In the genomic region with DNA sequence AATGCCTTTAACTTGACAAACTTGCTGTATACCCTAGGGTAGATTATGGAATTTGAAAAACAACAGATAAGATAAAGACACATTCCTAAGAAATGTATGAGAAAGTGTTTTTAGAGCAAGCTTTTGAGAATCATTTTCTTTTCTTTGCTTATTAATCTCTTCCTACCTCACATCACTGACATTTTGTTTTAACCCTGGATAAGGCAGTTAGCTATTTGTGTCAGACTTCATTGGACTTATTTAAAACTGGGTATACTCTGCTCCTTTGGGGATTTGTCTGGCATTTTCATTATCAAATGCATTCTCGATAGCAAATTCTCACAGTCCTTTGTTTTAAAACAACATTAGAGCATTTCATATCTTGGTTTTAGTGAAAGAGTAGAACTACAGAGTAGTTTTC, we compare ENCODE assay signal across 19 cellular contexts. TPM values are rescaled to one million over a fixed set of nuclear protein-coding genes. Genes with fewer than 3 reads are reported as not detected.
DNase-seq lines count a peak whose midpoint lies in the region; ATAC-seq and TF ChIP-seq lines count a peak whose summit lies in the region.
"Had no signal": no experiment of that assay in that cellular context is flagged by ENCODE, and none has a peak within 500 bp of the region (broad histone marks: within the 10 kb centered on the region; RNA-seq: fewer than 3 reads in every experiment).

No MANE protein-coding gene starts in this region.

- peaks cover 14% of the 10 kb centered on the region for H3F3A ChIP-seq in SK-N-SH (replicated peaks; ENCODE audit: insufficient read depth)

- no peak for ATAC-seq in CD4-positive, alpha-beta T cell (ENCODE audit: poor library complexity)
- no peak for ATAC-seq in lower lobe of right lung
- ATAC-seq: activated CD4-positive, alpha-beta T cell treated with anti-CD3 and anti-CD28 coated beads for 36 hours; natural killer cell treated with Interleukin-12 subunit alpha and Interleukin-12 subunit beta and Interleukin-15 and Interleukin-18, amount 100 ng/mL, for 72 hours had no signal

- peaks cover 40% of the 10 kb centered on the region for H3K36me3 Mint-ChIP-seq in CD4-positive, alpha-beta T cell (ENCODE audit: low read depth)
- H3K36me3 Mint-ChIP-seq in nephron (ENCODE audit: low read depth) (peaks cover 20% of the 10 kb centered on the region), progenitor cell of endocrine pancreas (ENCODE audit: insufficient read depth) (peaks cover 7% of the 10 kb centered on the region)
- H3K36me3 Mint-ChIP-seq: natural killer cell treated with Interleukin-12 subunit alpha and Interleukin-12 subunit beta and Interleukin-15 and Interleukin-18, amount 100 ng/mL, for 72 hours had no signal

- no peaks in the 10 kb centered on the region for H3K9me3 Mint-ChIP-seq in CD4-positive, alpha-beta T cell
- H3K9me3 Mint-ChIP-seq in nephron = no peaks in the 10 kb centered on the region
- H3K9me3 Mint-ChIP-seq in progenitor cell of endocrine pancreas (ENCODE audit: low read depth) = peaks cover 3% of the 10 kb centered on the region
- H3K9me3 Mint-ChIP-seq: natural killer cell treated with Interleukin-12 subunit alpha and Interleukin-12 subunit beta and Interleukin-15 and Interleukin-18, amount 100 ng/mL, for 72 hours had no signal

- no peak overlapping the region for H3K4me3 Mint-ChIP-seq in CD4-positive, alpha-beta T cell
- H3K4me3 Mint-ChIP-seq in nephron = no peak overlapping the region
- no peak overlapping the region for H3K4me3 Mint-ChIP-seq in progenitor cell of endocrine pancreas (ENCODE audit: low read depth)
- H3K4me3 Mint-ChIP-seq: activated CD4-positive, alpha-beta T cell treated with anti-CD3 and anti-CD28 coated beads for 36 hours; activated naive CD8-positive, alpha-beta T cell treated with anti-CD3 and anti-CD28 coated beads for 36 hours; natural killer cell treated with Interleukin-12 subunit alpha and Interleukin-12 subunit beta and Interleukin-15 and Interleukin-18, amount 100 ng/mL, for 72 hours had no signal

- CTCF ChIA-PET in CD4-positive, alpha-beta T cell (lab: Charles Lee) = interaction anchor here (0.8 to 1.4 kb wide), 2 partner anchors 15 to 51 kb away, joined by 3 read pairs; no protein-coding TSS in a partner anchor
- CTCF ChIA-PET in SK-N-SH (lab: Yijun Ruan, JAX) = interaction anchor here (0.6 to 2.2 kb wide), 9 partner anchors 10 to 333 kb away, joined by 3 to 11 read pairs (median 3); no protein-coding TSS in a partner anchor

- peak overlapping the region; percentile 24 for H3K27ac Mint-ChIP-seq in CD4-positive, alpha-beta T cell
- H3K27ac Mint-ChIP-seq in nephron (peak overlapping the region; percentile 53 to 68 (median 64)), progenitor cell of endocrine pancreas (no peak overlapping the region)
- H3K27ac Mint-ChIP-seq: activated CD4-positive, alpha-beta T cell treated with anti-CD3 and anti-CD28 coated beads for 36 hours; activated naive CD8-positive, alpha-beta T cell treated with anti-CD3 and anti-CD28 coated beads for 36 hours had no signal

- H3K27me3 Mint-ChIP-seq in CD4-positive, alpha-beta T cell = no peaks in the 10 kb centered on the region
- no peaks in the 10 kb centered on the region for H3K27me3 Mint-ChIP-seq in nephron (ENCODE audit: low read depth)
- no peaks in the 10 kb centered on the region for H3K27me3 Mint-ChIP-seq in progenitor cell of endocrine pancreas
- H3K27me3 Mint-ChIP-seq: activated CD4-positive, alpha-beta T cell treated with anti-CD3 and anti-CD28 coated beads for 36 hours; activated naive CD8-positive, alpha-beta T cell treated with anti-CD3 and anti-CD28 coated beads for 36 hours; natural killer cell treated with Interleukin-12 subunit alpha and Interleukin-12 subunit beta and Interleukin-15 and Interleukin-18, amount 100 ng/mL, for 72 hours had no signal

- no peak overlapping the region for H3K9ac ChIP-seq in SK-N-SH
- H3K9ac ChIP-seq: parathyroid adenoma had no signal

- POLR2A ChIA-PET in CD4-positive, alpha-beta T cell (lab: Charles Lee) = interaction anchor here (1.4 to 1.6 kb wide), 3 partner anchors 13 to 81 kb away, joined by 4 to 6 read pairs (median 5); no protein-coding TSS in a partner anchor
- POLR2A ChIA-PET in SK-N-SH (lab: Yijun Ruan, JAX) = interaction anchor here (0.6 kb wide), 1 partner anchor 92 kb away, joined by 3 read pairs; no protein-coding TSS in a partner anchor

- H2AFZ ChIP-seq in SK-N-SH (ENCODE audit: low read depth) = peak overlapping the region; percentile 2; the same call in 1 of the 2 replicates
- H2AFZ ChIP-seq: parathyroid adenoma had no signal

- H3K4me1 Mint-ChIP-seq in CD4-positive, alpha-beta T cell (ENCODE audit: low read depth) = peaks cover 87% of the 10 kb centered on the region
- H3K4me1 Mint-ChIP-seq in nephron (peaks cover 39% of the 10 kb centered on the region), progenitor cell of endocrine pancreas (ENCODE audit: low read depth) (peaks cover 23% of the 10 kb centered on the region)

- no peaks in the 10 kb centered on the region for H3K9me3 ChIP-seq in CD4-positive, alpha-beta T cell (ENCODE audit: control insufficient read depth, low read length)
- no peaks in the 10 kb centered on the region for H3K9me3 ChIP-seq in SK-N-SH
- H3K9me3 ChIP-seq in lower lobe of right lung = no peaks in the 10 kb centered on the region
- H3K9me3 ChIP-seq: breast epithelium, sigmoid colon had no signal

- WGBS in SK-N-SH (ENCODE audit: low lambda C conversion rate) = 94% methylated on average over 1 of the region's 1 CpG

- H3K27me3 ChIP-seq in CD4-positive, alpha-beta T cell (ENCODE audit: control insufficient read depth, insufficient read depth, low read length) = no peaks in the 10 kb centered on the region
- H3K27me3 ChIP-seq in SK-N-SH (ENCODE audit: insufficient read depth) = no peaks in the 10 kb centered on the region
- H3K27me3 ChIP-seq in lower lobe of right lung (ENCODE audit: low read depth) = no peaks in the 10 kb centered on the region
- H3K27me3 ChIP-seq: breast epithelium, sigmoid colon had no signal

- intact Hi-C loops in CD4-positive, alpha-beta T cell (cut with DNase I, micrococcal nuclease) = no loop called here
- intact Hi-C loops in lower lobe of right lung (cut with DNase I) = no loop called here

- H3K4me3 ChIP-seq in SK-N-SH (ENCODE audit: low read depth in 2 of 2, low read length in 1 of 2) (no peak overlapping the region), choroid plexus epithelial cell (ENCODE audit: low read depth, low read length) (no peak overlapping the region), lower lobe of right lung (no peak overlapping the region)
- H3K4me3 ChIP-seq: breast epithelium, sigmoid colon had no signal

- H3K4me2 ChIP-seq in SK-N-SH = peak overlapping the region; percentile 7; the same call in 1 of the 2 replicates

- no peak for TF ChIP-seq RAD21 in SK-N-SH (IDR thresholded peaks at IDR 0.05; ENCODE audit: low read length)

- H3K4me1 ChIP-seq in SK-N-SH (ENCODE audit: control insufficient read depth in 1 of 2, insufficient read depth in 2 of 2, low read depth in 1 of 2, low read length in 1 of 2) (peaks cover 17 to 20% of the 10 kb centered on the region in 2 experiments; a peak in 3 of 4 replicates), lower lobe of right lung (peaks cover 30% of the 10 kb centered on the region)
- H3K4me1 ChIP-seq: breast epithelium had no signal

- TF ChIP-seq CTCF in CD4-positive, alpha-beta T cell (IDR thresholded peaks at IDR 0.05) = no peak
- TF ChIP-seq CTCF in SK-N-SH (IDR thresholded peaks at IDR 0.05) (no peak), choroid plexus epithelial cell (conservative IDR thresholded peaks at IDR 0.05; ENCODE audit: low read depth, low read length) (no peak), nephron (IDR thresholded peaks at IDR 0.05; ENCODE audit: unreplicated experiment in 3 of 3) (no peak), lower lobe of right lung (IDR thresholded peaks at IDR 0.05) (no peak), progenitor cell of endocrine pancreas (IDR thresholded peaks at IDR 0.05; ENCODE audit: unreplicated experiment) (no peak)

- no peak for DNase-seq in CD4-positive, alpha-beta T cell
- no peak for DNase-seq in SK-N-SH
- peak; percentile 27 for DNase-seq in choroid plexus epithelial cell (ENCODE audit: low read depth)
- no peak for DNase-seq in NCI-H345 treated with DMSO at 0.1 percent for 48 hours (lab: John Stamatoyannopoulos, UW; ENCODE audit: unreplicated experiment)
- no peak for DNase-seq in lower lobe of right lung
- no peak for DNase-seq in effector CD8-positive, alpha-beta T cell (lab: John Stamatoyannopoulos, UW)
- DNase-seq in progenitor cell of endocrine pancreas (ENCODE audit: low spot score, unreplicated experiment) = no peak
- DNase-seq: activated CD4-positive, alpha-beta T cell treated with anti-CD3 and anti-CD28 coated beads for 36 hours; activated naive CD8-positive, alpha-beta T cell treated with anti-CD3 and anti-CD28 coated beads for 36 hours; Kasumi-1; left cardiac atrium; midbrain; NCI-H187 treated with DMSO at 0.1 percent for 48 hours; OCI-M1; sigmoid colon had no signal

- H3K36me3 ChIP-seq in SK-N-SH (replicated peaks in 1 of 2; ENCODE audit: control insufficient read depth in 1 of 2, insufficient read depth in 2 of 2, low read length in 1 of 2) (peaks cover 0 to 3% of the 10 kb centered on the region in 2 experiments), lower lobe of right lung (no peaks in the 10 kb centered on the region)
- H3K36me3 ChIP-seq: breast epithelium, sigmoid colon had no signal

- no peaks in the 10 kb centered on the region for H3K9me2 ChIP-seq in SK-N-SH

- TF ChIP-seq EP300 in SK-N-SH (IDR thresholded peaks at IDR 0.05; ENCODE audit: borderline replicate concordance in 1 of 2, low read depth in 1 of 2, low read length in 1 of 2) = no peak

- H3K79me2 ChIP-seq in SK-N-SH (ENCODE audit: insufficient read depth) = peaks cover 91% of the 10 kb centered on the region

- no peak overlapping the region for H3K27ac ChIP-seq in CD4-positive, alpha-beta T cell (ENCODE audit: low read depth, low read length)
- H3K27ac ChIP-seq in SK-N-SH (ENCODE audit: low read depth in 2 of 2, low read length in 1 of 2) (peak overlapping the region in 1 of 2 experiments; percentile 1; a peak in 1 of 4 replicates), lower lobe of right lung (no peak overlapping the region)
- H3K27ac ChIP-seq: breast epithelium, parathyroid adenoma, sigmoid colon had no signal

- 0 out of 2 replicates have a peak, but pooled peaks cover 6% of the 10 kb centered on the region for H4K20me1 ChIP-seq in SK-N-SH (ENCODE audit: insufficient read depth)

TF ChIP-seq in SK-N-SH, 30 proteins besides CTCF, POLR2A, EP300 and RAD21 (continues in another document):
- TF ChIP-seq TAF1 (IDR thresholded peaks at IDR 0.05; ENCODE audit: borderline replicate concordance, low read depth, low read length) (no peak), SMC3 (IDR thresholded peaks at IDR 0.05; ENCODE audit: low read depth, low read length) (no peak), TCF12 (IDR thresholded peaks at IDR 0.05) (no peak), MXI1 (IDR thresholded peaks at IDR 0.05; ENCODE audit: low read depth, low read length) (no peak), NFIC (IDR thresholded peaks at IDR 0.05; ENCODE audit: borderline replicate concordance) (no peak), JUND (IDR thresholded peaks at IDR 0.05) (no peak)

RNA-seq across cellular contexts. Expression of a gene that starts 17.2 kb away (rescaled TPM):
- 100 to 1,000 TPM; 219 to 228 TPM for total RNA-seq in CD4-positive, alpha-beta T cell
- polyA plus RNA-seq in SK-N-SH (2012; rRNA removed) = 35.0 and 45.8 TPM in 2 replicates
- polyA plus RNA-seq in SK-N-SH (2012; cell fraction: cytosol; rRNA removed) = 45.2 and 45.3 TPM in 2 replicates
- 61.1 and 88.5 TPM in 2 replicates for polyA plus RNA-seq in SK-N-SH (2012; cell fraction: nucleus; rRNA removed)
- total RNA-seq in lower lobe of right lung = 109 TPM
- 75.7 and 79.1 TPM in 2 replicates for total RNA-seq in progenitor cell of endocrine pancreas
